8 cellular contexts compared by ENCODE assay signal in genomic region chr3:9902372-9903237, GRCh38. TPM values are rescaled to one million over a fixed set of nuclear protein-coding genes. Genes with fewer than 3 reads are reported as not detected.
DNase-seq lines count a peak whose midpoint lies in the region; ATAC-seq and TF ChIP-seq lines count a peak whose summit lies in the region.

Gene IL17RE, plus strand, starts transcription at chr3:9902848. Its CDS starts 85 bp downstream, at chr3:9902933.

- peaks cover 1% of the 10 kb centered on the region for H3K36me3 Mint-ChIP-seq in activated naive CD4-positive, alpha-beta T cell treated with anti-CD3 and anti-CD28 coated beads, Interleukin-2, amount 10 ng/mL, durations not matched to agents 7 days and 5 days
- H3K36me3 Mint-ChIP-seq in activated naive CD4-positive, alpha-beta T cell treated with anti-CD3 and anti-CD28 coated beads for 36 hours (ENCODE audit: low read depth) = no peaks in the 10 kb centered on the region
- peaks cover 5% of the 10 kb centered on the region for H3K36me3 Mint-ChIP-seq in MCF 10A (ENCODE audit: insufficient read depth, unreplicated experiment)

- peak within 1 kb of the TSS; percentile 55 for H3K4me3 ChIP-seq in lower lobe of right lung
- H3K4me3 ChIP-seq in upper lobe of right lung = peak within 1 kb of the TSS; percentile 55
- H3K4me3 ChIP-seq in HAP-1 = no peak within 1 kb of the TSS

- in situ Hi-C loops in HAP-1 (cut with MboI; ENCODE audit: low sequenced_read_pairs) = no loop called here

- intact Hi-C loops in activated naive CD4-positive, alpha-beta T cell treated with anti-CD3 and anti-CD28 coated beads for 36 hours (cut with micrococcal nuclease) = loop anchor here (2.0 kb wide), 1 partner anchor 58 kb away; the partner anchor contains the start of gene RPUSD3
- intact Hi-C loops in MCF 10A (cut with micrococcal nuclease) (no loop called here), lower lobe of right lung (cut with DNase I) (no loop called here), upper lobe of right lung (cut with DNase I) (no loop called here)

- H3K9me3 ChIP-seq in lower lobe of right lung (no peaks in the 10 kb centered on the region), upper lobe of right lung (no peaks in the 10 kb centered on the region), HAP-1 (no peaks in the 10 kb centered on the region)

- H3K27ac Mint-ChIP-seq in activated naive CD4-positive, alpha-beta T cell treated with anti-CD3 and anti-CD28 coated beads, Interleukin-2, amount 10 ng/mL, durations not matched to agents 7 days and 5 days = peak within 1 kb of the TSS; percentile 19
- no peak within 1 kb of the TSS for H3K27ac Mint-ChIP-seq in activated naive CD4-positive, alpha-beta T cell treated with anti-CD3 and anti-CD28 coated beads for 36 hours
- H3K27ac Mint-ChIP-seq in MCF 10A (ENCODE audit: low read depth, unreplicated experiment) = peak within 1 kb of the TSS; percentile 80

- BruUV-seq in MCF 10A (replicated peaks; lab: Mats Ljungman, UMichigan) = no TSS peak

- no peaks in the 10 kb centered on the region for H3K9me3 Mint-ChIP-seq in activated naive CD4-positive, alpha-beta T cell treated with anti-CD3 and anti-CD28 coated beads, Interleukin-2, amount 10 ng/mL, durations not matched to agents 7 days and 5 days
- no peaks in the 10 kb centered on the region for H3K9me3 Mint-ChIP-seq in activated naive CD4-positive, alpha-beta T cell treated with anti-CD3 and anti-CD28 coated beads for 36 hours
- H3K9me3 Mint-ChIP-seq in MCF 10A (ENCODE audit: unreplicated experiment) = no peaks in the 10 kb centered on the region

- peak within 1 kb of the TSS; percentile 69 for H3K27ac ChIP-seq in lower lobe of right lung
- H3K27ac ChIP-seq in upper lobe of right lung = peak within 1 kb of the TSS; percentile 72

- TF ChIP-seq CTCF in MCF 10A (IDR thresholded peaks at IDR 0.05; ENCODE audit: unreplicated experiment) (no peak), lower lobe of right lung (IDR thresholded peaks at IDR 0.05) (no peak), upper lobe of right lung (IDR thresholded peaks at IDR 0.05) (no peak)

- CTCF ChIA-PET in activated naive CD4-positive, alpha-beta T cell treated with anti-CD3 and anti-CD28 coated beads, Interleukin-2, amount 10 ng/mL, durations not matched to agents 7 days and 5 days (lab: Charles Lee) = interaction anchor here (0.7 to 2.0 kb wide), 8 partner anchors 11 to 432 kb away, joined by 3 to 9 read pairs (median 4); partner anchors contain the start of genes IL17RC and JAGN1
- CTCF ChIA-PET in activated naive CD4-positive, alpha-beta T cell treated with anti-CD3 and anti-CD28 coated beads for 36 hours (lab: Charles Lee) = interaction anchor here (1.0 to 1.6 kb wide), 4 partner anchors 9 to 30 kb away, joined by 3 to 9 read pairs (median 4); partner anchors contain the start of genes CRELD1 and JAGN1
- CTCF ChIA-PET in MCF 10A (lab: Yijun Ruan, JAX) = interaction anchor here (0.5 to 2.4 kb wide), 15 partner anchors 9 to 549 kb away, joined by 3 to 11 read pairs (median 3); partner anchors contain the start of genes CRELD1 and RPUSD3

- no peak within 1 kb of the TSS for H3K4me3 Mint-ChIP-seq in activated naive CD4-positive, alpha-beta T cell treated with anti-CD3 and anti-CD28 coated beads, Interleukin-2, amount 10 ng/mL, durations not matched to agents 7 days and 5 days
- H3K4me3 Mint-ChIP-seq in activated naive CD4-positive, alpha-beta T cell treated with anti-CD3 and anti-CD28 coated beads for 36 hours = no peak within 1 kb of the TSS
- peak within 1 kb of the TSS; percentile 79 for H3K4me3 Mint-ChIP-seq in MCF 10A (ENCODE audit: unreplicated experiment)

- H3K27me3 Mint-ChIP-seq in activated naive CD4-positive, alpha-beta T cell treated with anti-CD3 and anti-CD28 coated beads, Interleukin-2, amount 10 ng/mL, durations not matched to agents 7 days and 5 days = peaks cover 9% of the 10 kb centered on the region
- H3K27me3 Mint-ChIP-seq in activated naive CD4-positive, alpha-beta T cell treated with anti-CD3 and anti-CD28 coated beads for 36 hours (ENCODE audit: low read depth) = no peaks in the 10 kb centered on the region
- no peaks in the 10 kb centered on the region for H3K27me3 Mint-ChIP-seq in MCF 10A (ENCODE audit: insufficient read depth, unreplicated experiment)

- POLR2A ChIA-PET in MCF 10A (lab: Yijun Ruan, JAX) = interaction anchor here (1.4 to 5.6 kb wide), 12 partner anchors 9 to 110 kb away, joined by 5 to 60 read pairs (median 10); partner anchors contain the start of genes ARPC4, CRELD1, IL17RC and TADA3

- no peaks in the 10 kb centered on the region for H3K27me3 ChIP-seq in lower lobe of right lung (ENCODE audit: low read depth)
- H3K27me3 ChIP-seq in upper lobe of right lung = no peaks in the 10 kb centered on the region
- no peaks in the 10 kb centered on the region for H3K27me3 ChIP-seq in HAP-1 (ENCODE audit: low read depth)

- H3K4me1 ChIP-seq in lower lobe of right lung = peaks cover 37% of the 10 kb centered on the region
- peaks cover 15% of the 10 kb centered on the region for H3K4me1 ChIP-seq in upper lobe of right lung
- H3K4me1 ChIP-seq in HAP-1 = no peaks in the 10 kb centered on the region

- H3K4me1 Mint-ChIP-seq in activated naive CD4-positive, alpha-beta T cell treated with anti-CD3 and anti-CD28 coated beads, Interleukin-2, amount 10 ng/mL, durations not matched to agents 7 days and 5 days = peaks cover 30% of the 10 kb centered on the region
- H3K4me1 Mint-ChIP-seq in activated naive CD4-positive, alpha-beta T cell treated with anti-CD3 and anti-CD28 coated beads for 36 hours (ENCODE audit: low read depth) = peaks cover 38% of the 10 kb centered on the region
- peaks cover 43% of the 10 kb centered on the region for H3K4me1 Mint-ChIP-seq in MCF 10A (ENCODE audit: insufficient read depth, unreplicated experiment)

- ATAC-seq in lower lobe of right lung (peak; percentile 83 to 87), upper lobe of right lung (peak; percentile 88), GM21367 (IDR thresholded peaks at IDR 0.05; ENCODE audit: unreplicated experiment) (no peak), GM18909 (IDR thresholded peaks at IDR 0.05; ENCODE audit: poor library complexity, unreplicated experiment) (no peak)

- no peak for DNase-seq in activated naive CD4-positive, alpha-beta T cell treated with anti-CD3 and anti-CD28 coated beads, Interleukin-2, amount 10 ng/mL, durations not matched to agents 7 days and 5 days
- DNase-seq in activated naive CD4-positive, alpha-beta T cell treated with anti-CD3 and anti-CD28 coated beads for 36 hours = no peak
- DNase-seq in MCF 10A (ENCODE audit: unreplicated experiment) (peak; percentile 39), lower lobe of right lung (peak; percentile 76), upper lobe of right lung (peak; percentile 86), HAP-1 (ENCODE audit: low spot score in 2 of 2) (no peak)

- H3K36me3 ChIP-seq in lower lobe of right lung (no peaks in the 10 kb centered on the region), upper lobe of right lung (peaks cover 4% of the 10 kb centered on the region), HAP-1 (replicated peaks) (no peaks in the 10 kb centered on the region)

RNA-seq across cellular contexts. Expression of gene IL17RE, which starts in this region (rescaled TPM):
- total RNA-seq in activated naive CD4-positive, alpha-beta T cell treated with anti-CD3 and anti-CD28 coated beads for 36 hours = under 1 TPM; 0.24 to 0.25 TPM
- total RNA-seq in MCF 10A (2022) = 5.0 and 5.5 TPM in 2 replicates
- 21.5 TPM for total RNA-seq in lower lobe of right lung
- total RNA-seq in upper lobe of right lung = 22.6 TPM

Comparison
In these comparisons a context has a peak if more than half of its experiments do, and no peak if none do; other contexts are left out.
1. DNase-seq: peak in MCF 10A (single experiment), lower lobe of right lung (single experiment) and upper lobe of right lung (single experiment); none in activated naive CD4-positive, alpha-beta T cell treated with anti-CD3 and anti-CD28 coated beads, Interleukin-2, amount 10 ng/mL, durations not matched to agents 7 days and 5 days (single experiment), activated naive CD4-positive, alpha-beta T cell treated with anti-CD3 and anti-CD28 coated beads for 36 hours (single experiment) and HAP-1 (0 of 2).
2. ATAC-seq: peak in lower lobe of right lung (2 of 2) and upper lobe of right lung (single experiment); none in GM21367 (single experiment) and GM18909 (single experiment).